In the genomic region with DNA sequence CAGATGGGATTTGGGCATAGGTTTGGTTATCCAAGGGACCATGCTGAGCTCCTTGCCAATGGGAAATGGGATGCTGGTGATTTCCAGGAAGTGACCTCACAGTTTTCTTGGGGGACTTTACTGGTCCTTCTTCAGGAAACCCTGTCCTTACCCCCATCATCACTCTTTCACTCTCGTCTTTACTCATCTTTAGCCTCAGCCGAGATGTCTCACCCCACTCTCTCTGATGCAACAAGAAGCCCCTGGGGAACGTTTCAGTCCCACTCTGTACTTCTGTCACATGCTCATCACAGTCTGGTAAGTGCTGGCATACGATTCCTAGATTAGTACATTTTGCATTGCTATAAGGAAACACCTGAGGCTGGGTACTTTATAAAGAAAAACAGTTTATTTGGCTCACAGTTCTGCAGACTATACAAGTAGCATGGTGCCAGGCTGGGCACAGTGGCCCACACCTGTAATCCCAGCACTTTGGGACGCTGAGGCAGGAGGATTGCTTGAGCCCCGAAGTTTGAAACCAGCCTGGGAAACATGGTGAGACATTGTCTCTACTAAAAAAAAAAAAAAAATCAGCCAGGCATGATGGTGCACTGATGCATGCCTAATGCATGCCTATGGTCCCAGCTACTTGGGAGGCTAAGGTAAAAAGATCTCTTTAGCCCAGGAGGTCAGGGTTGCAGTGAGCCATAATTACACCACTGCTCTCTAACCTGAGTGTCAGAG, we compare ENCODE assay signal across 11 cellular contexts.
A peak's percentile ranks its signal among the peaks of the same experiment; 100 is the strongest.
DNase-seq lines count a peak whose midpoint lies in the region; ATAC-seq and TF ChIP-seq lines count a peak whose summit lies in the region.
"Had no signal": no experiment of that assay in that cellular context is flagged by ENCODE, and none has a peak within 500 bp of the region (broad histone marks: within the 10 kb centered on the region; RNA-seq: fewer than 3 reads in every experiment).

No MANE protein-coding gene starts in this region.

- H3K36me3 ChIP-seq in mammary epithelial cell (ENCODE audit: insufficient read depth, low read length), result no peaks in the 10 kb centered on the region

- no peak overlapping the region for H3K4me3 ChIP-seq in mammary epithelial cell (replicated peaks in 1 of 3; ENCODE audit: insufficient read depth in 1 of 3, low read depth in 2 of 3, low read length in 3 of 3)
- H3K4me3 ChIP-seq: K562 had no signal

- BruUV-seq in mammary epithelial cell (replicated peaks; lab: Mats Ljungman, UMichigan) (no TSS peak), MCF 10A (replicated peaks; lab: Mats Ljungman, UMichigan) (no TSS peak)

- no peak overlapping the region for H3K4me2 ChIP-seq in mammary epithelial cell (ENCODE audit: insufficient read depth, low read depth, low read length)

- peak; percentile 61 for DNase-seq in Caki2 (ENCODE audit: low read depth)
- no peak for DNase-seq in NCI-H1694 treated with DMSO at 0.1 percent for 48 hours (lab: John Stamatoyannopoulos, UW)
- no peak for DNase-seq in mammary epithelial cell
- no peak for DNase-seq in erythroblast (lab: John Stamatoyannopoulos, UW)
- no peak for DNase-seq in MCF 10A (ENCODE audit: unreplicated experiment)
- DNase-seq: kidney glomerular epithelial cell, posterior cingulate gyrus had no signal

- intact Hi-C loops in mammary epithelial cell (cut with micrococcal nuclease) (no loop called here), MCF 10A (cut with micrococcal nuclease) (no loop called here)

- H4K20me1 ChIP-seq in mammary epithelial cell (ENCODE audit: insufficient read depth, low read length), result no peaks in the 10 kb centered on the region

- no peaks in the 10 kb centered on the region for H3K27me3 ChIP-seq in mammary epithelial cell (ENCODE audit: insufficient read depth, low read length)

- POLR2A ChIA-PET in MCF 10A (lab: Yijun Ruan, JAX), result no interaction called here

- dilution Hi-C loops in mammary epithelial cell (cut with HindIII; ENCODE audit: low sequenced_read_pairs), result no loop called here

- 52% methylated on average over 6 of the region's 6 CpGs for WGBS in mammary epithelial cell (ENCODE audit: low coverage, missing lambda C conversion rate)

- no peaks in the 10 kb centered on the region for H3K79me2 ChIP-seq in mammary epithelial cell (ENCODE audit: insufficient read depth, low read length)

- in situ Hi-C loops in Caki2 (cut with HindIII; ENCODE audit: low pct_unique_long_range_greater_than_20kb, low sequenced_read_pairs), result no loop called here
- in situ Hi-C loops in mammary epithelial cell (cut with MboI; ENCODE audit: low sequenced_read_pairs in 2 of 2), result no loop called here

- CTCF ChIA-PET in mammary epithelial cell (lab: Charles Lee; ENCODE audit: low non-redundant PET), result no interaction called here
- CTCF ChIA-PET in MCF 10A (lab: Yijun Ruan, JAX), result no interaction called here

- H3K27ac ChIP-seq in mammary epithelial cell (ENCODE audit: insufficient read depth, low read depth, low read length), result no peak overlapping the region

- H3K27me3 Mint-ChIP-seq in MCF 10A (ENCODE audit: insufficient read depth, unreplicated experiment), result no peaks in the 10 kb centered on the region

- no peak for TF ChIP-seq POLR2A in erythroblast (IDR thresholded peaks at IDR 0.05; ENCODE audit: low read length)

- H3K4me1 Mint-ChIP-seq in MCF 10A (ENCODE audit: insufficient read depth, unreplicated experiment), result no peaks in the 10 kb centered on the region

- no peaks in the 10 kb centered on the region for H3K9me3 ChIP-seq in mammary epithelial cell (replicated peaks; ENCODE audit: insufficient read depth, low read length)

- H3K36me3 Mint-ChIP-seq in MCF 10A (ENCODE audit: insufficient read depth, unreplicated experiment), result peaks cover 21% of the 10 kb centered on the region

- H3K9me3 Mint-ChIP-seq in MCF 10A (ENCODE audit: unreplicated experiment), result peaks cover 8% of the 10 kb centered on the region

- H3K27ac Mint-ChIP-seq in MCF 10A (ENCODE audit: low read depth, unreplicated experiment), result no peak overlapping the region

- H3K9ac ChIP-seq in mammary epithelial cell (ENCODE audit: insufficient read depth, low read length), result no peak overlapping the region

- peak; percentile 87 for ATAC-seq in GM19035 (IDR thresholded peaks at IDR 0.05; ENCODE audit: unreplicated experiment)
- ATAC-seq in HG02623 (IDR thresholded peaks at IDR 0.05; ENCODE audit: unreplicated experiment), result peak; percentile 87
- ATAC-seq in HG03442 (IDR thresholded peaks at IDR 0.05; ENCODE audit: unreplicated experiment), result peak; percentile 90
- ATAC-seq: K562 had no signal

- no peak overlapping the region for H2AFZ ChIP-seq in mammary epithelial cell (ENCODE audit: low read depth, low read length)

- TF ChIP-seq CTCF in mammary epithelial cell (conservative IDR thresholded peaks at IDR 0.05 in 1 of 2, IDR thresholded peaks at IDR 0.05 in 1 of 2; ENCODE audit: extremely low read depth in 1 of 2, insufficient read depth in 1 of 2, low read depth in 1 of 2, low read length in 2 of 2) (no peak), MCF 10A (IDR thresholded peaks at IDR 0.05; ENCODE audit: unreplicated experiment) (no peak)

- no peak overlapping the region for H3K4me3 Mint-ChIP-seq in MCF 10A (ENCODE audit: unreplicated experiment)

- no peaks in the 10 kb centered on the region for H3K4me1 ChIP-seq in mammary epithelial cell (ENCODE audit: insufficient read depth, low read length)
